In genomic region chr5:107381189-107381856, GRCh38 we compare ENCODE assay signal across 11 cellular contexts.
A peak's percentile ranks its signal among the peaks of the same experiment; 100 is the strongest.
DNase-seq lines count a peak whose midpoint lies in the region; ATAC-seq and TF ChIP-seq lines count a peak whose summit lies in the region.
"Had no signal": no experiment of that assay in that cellular context is flagged by ENCODE, and none has a peak within 500 bp of the region (broad histone marks: within the 10 kb centered on the region; RNA-seq: fewer than 3 reads in every experiment).

No MANE protein-coding gene starts in this region.

- TF ChIP-seq EP300 in gastroesophageal sphincter (IDR thresholded peaks at IDR 0.05): no peak

- H3K4me3 ChIP-seq in gastroesophageal sphincter: no peak overlapping the region
- H3K4me3 ChIP-seq: coronary artery, lung, SJCRH30 had no signal

- TF ChIP-seq CTCF in foreskin keratinocyte (conservative IDR thresholded peaks at IDR 0.05) (peak; percentile 54), gastroesophageal sphincter (IDR thresholded peaks at IDR 0.05) (no peak)

- H3K4me1 ChIP-seq in foreskin keratinocyte (peaks cover 13% of the 10 kb centered on the region), gastroesophageal sphincter (no peaks in the 10 kb centered on the region)

- no peaks in the 10 kb centered on the region for H3K9me3 ChIP-seq in gastroesophageal sphincter
- H3K9me3 ChIP-seq: SJCRH30 had no signal

- H3K36me3 ChIP-seq in gastroesophageal sphincter: no peaks in the 10 kb centered on the region

- DNase-seq in AG08395 (ENCODE audit: low spot score): peak; percentile 90
- DNase-seq in HPDE6-E6E7 (ENCODE audit: extremely low spot score): peak; percentile 66
- peak; percentile 93 for DNase-seq in SW480 (ENCODE audit: low spot score)
- DNase-seq in foreskin keratinocyte: peak; percentile 59 to 85
- no peak for DNase-seq in activated CD4-positive, alpha-beta T cell treated with anti-CD3 and anti-CD28 coated beads for 1 hour
- DNase-seq in KG1 (lab: John Stamatoyannopoulos, UW): no peak
- DNase-seq in NCI-H146 treated with DMSO at 0.1 percent for 48 hours (lab: John Stamatoyannopoulos, UW; ENCODE audit: unreplicated experiment): no peak

- WGBS in gastroesophageal sphincter (ENCODE audit: low coverage in 1 of 2), 2 donors: 91 to 98% methylated on average over 13 of the region's 13 CpGs

- H3K27ac ChIP-seq in foreskin keratinocyte: no peak overlapping the region
- no peak overlapping the region for H3K27ac ChIP-seq in gastroesophageal sphincter
- H3K27ac ChIP-seq: coronary artery, SJCRH30 had no signal

- TF ChIP-seq POLR2A in gastroesophageal sphincter (IDR thresholded peaks at IDR 0.05): no peak

- no peaks in the 10 kb centered on the region for H3K27me3 ChIP-seq in foreskin keratinocyte
- no peaks in the 10 kb centered on the region for H3K27me3 ChIP-seq in gastroesophageal sphincter
- H3K27me3 ChIP-seq: SJCRH30 had no signal

- ATAC-seq in foreskin keratinocyte (peak; percentile 100), gastroesophageal sphincter (no peak)

Comparison
In these comparisons a context has a peak if more than half of its experiments do, and no peak if none do; other contexts are left out.
1. DNase-seq: peak in AG08395 (single experiment), HPDE6-E6E7 (single experiment), SW480 (single experiment) and foreskin keratinocyte (2 of 2); none in activated CD4-positive, alpha-beta T cell treated with anti-CD3 and anti-CD28 coated beads for 1 hour (single experiment), KG1 (single experiment) and NCI-H146 treated with DMSO at 0.1 percent for 48 hours (single experiment).